17 cellular contexts compared by ENCODE assay signal in genomic region chr11:12102588-12103410, GRCh38. TPM values are rescaled to one million over a fixed set of nuclear protein-coding genes. Genes with fewer than 3 reads are reported as not detected.
DNase-seq lines count a peak whose midpoint lies in the region; ATAC-seq and TF ChIP-seq lines count a peak whose summit lies in the region.
"Had no signal": no experiment of that assay in that cellular context is flagged by ENCODE, and none has a peak within 500 bp of the region (broad histone marks: within the 10 kb centered on the region; RNA-seq: fewer than 3 reads in every experiment).

No MANE protein-coding gene starts in this region.

- DNase-seq in H9 (no peak), M059J (ENCODE audit: low read depth) (peak; percentile 54), cardiac fibroblast (ENCODE audit: low read depth in 2 of 2) (no peak), left lung (no peak), NCI-H446 (lab: John Stamatoyannopoulos, UW) (no peak), mucosa of descending colon (no peak), NCI-H128 (lab: John Stamatoyannopoulos, UW; ENCODE audit: unreplicated experiment) (no peak)
- DNase-seq: activated CD4-positive, alpha-beta T cell treated with anti-CD3 and anti-CD28 coated beads for 48 hours; activated T-cell treated with anti-CD3 and anti-CD28 coated beads for 4 hours; CD8-positive, alpha-beta memory T cell; lower lobe of right lung; RPMI8226; sigmoid colon; stimulated activated naive CD4-positive, alpha-beta T cell; T-helper 2 cell had no signal

- H3K56ac ChIP-seq in H9 (ENCODE audit: insufficient read length, low read depth, low read length) = no peak overlapping the region

- peak overlapping the region in 1 of 3 experiments; percentile 75; a peak in 2 of 7 replicates for H3K27ac Mint-ChIP-seq in H9
- H3K27ac Mint-ChIP-seq: activated naive CD4-positive, alpha-beta T cell treated with anti-CD3 and anti-CD28 coated beads, Interleukin-2, amount 50 U/mL, for 72 hours had no signal

- no peak overlapping the region for H2BK15ac ChIP-seq in H9 (ENCODE audit: low read depth, low read length)

- H3K4me3 ChIP-seq in cardiac fibroblast (replicated peaks in 1 of 2; ENCODE audit: low read depth in 2 of 2, low read length in 2 of 2) (no peak overlapping the region), left lung (no peak overlapping the region), mucosa of descending colon (no peak overlapping the region)
- H3K4me3 ChIP-seq: lower lobe of right lung, sigmoid colon had no signal

- no peak overlapping the region for H2BK12ac ChIP-seq in H9 (ENCODE audit: insufficient read length, low read depth, low read length)

- peaks cover 43% of the 10 kb centered on the region for H3K27me3 Mint-ChIP-seq in H9 (ENCODE audit: low read depth)

- H3K27ac ChIP-seq in H9 (ENCODE audit: insufficient read length, low read depth, low read length) = no peak overlapping the region
- no peak overlapping the region for H3K27ac ChIP-seq in left lung
- H3K27ac ChIP-seq: lower lobe of right lung, sigmoid colon had no signal

- H4K91ac ChIP-seq in H9 (ENCODE audit: insufficient read length, low read depth, low read length) = no peak overlapping the region

- H2AFZ ChIP-seq in H9 (ENCODE audit: low read length) = no peak overlapping the region

- no peaks in the 10 kb centered on the region for H3K23me2 ChIP-seq in H9 (ENCODE audit: insufficient read length, low read depth, low read length, poor library complexity, severe bottlenecking)

- no peak overlapping the region for H3K9ac ChIP-seq in H9 (ENCODE audit: extremely low read depth, insufficient read length, low read length)

- H3K79me1 ChIP-seq in H9 (ENCODE audit: insufficient read depth, low read depth, low read length, poor library complexity, severe bottlenecking) = no peaks in the 10 kb centered on the region

- H3K4me3 Mint-ChIP-seq in H9 = no peak overlapping the region
- H3K4me3 Mint-ChIP-seq: neural crest cell had no signal

- no peak overlapping the region for H4K8ac ChIP-seq in H9 (replicated peaks; ENCODE audit: insufficient read length, low read depth, low read length)

- H3K9me3 ChIP-seq in H9 (ENCODE audit: control insufficient read depth, low read depth, low read length) (no peaks in the 10 kb centered on the region), left lung (no peaks in the 10 kb centered on the region), mucosa of descending colon (no peaks in the 10 kb centered on the region)
- H3K9me3 ChIP-seq: lower lobe of right lung, sigmoid colon had no signal

- H3K4me2 ChIP-seq in H9 (ENCODE audit: insufficient read depth, insufficient read length, low read length) = peak overlapping the region; percentile 18

- peak; percentile 30 for ATAC-seq in left lung
- ATAC-seq in mucosa of descending colon = no peak
- ATAC-seq: activated naive CD4-positive, alpha-beta T cell treated with anti-CD3 and anti-CD28 coated beads, Interleukin-2, amount 50 U/mL, for 72 hours had no signal

- H3T11ph ChIP-seq in H9 (ENCODE audit: low read length) = no peak overlapping the region

- H2BK5ac ChIP-seq in H9 (ENCODE audit: insufficient read length, low read length) = no peak overlapping the region

- peaks cover 31 to 39% of the 10 kb centered on the region in 2 experiments for H3K4me1 Mint-ChIP-seq in H9

- H3K9me3 Mint-ChIP-seq in H9 = no peaks in the 10 kb centered on the region; a peak in 1 of 5 replicates
- H3K9me3 Mint-ChIP-seq: CD8-positive, alpha-beta memory T cell; neural crest cell had no signal

- H3K14ac ChIP-seq in H9 (ENCODE audit: insufficient read depth, low read length) = no peak overlapping the region; the same call in 1 of the 2 replicates

- no peaks in the 10 kb centered on the region for H4K20me1 ChIP-seq in H9 (ENCODE audit: control insufficient read depth, insufficient read depth, insufficient read length)

- WGBS in H9 (ENCODE audit: extremely low coverage, insufficient read length, low lambda C conversion rate) = no CpG with 5 or more reads among the region's 5 CpGs

- H3K36me3 Mint-ChIP-seq in H9 (ENCODE audit: insufficient read depth in 1 of 3, low read depth in 3 of 3) = no peaks in the 10 kb centered on the region
- H3K36me3 Mint-ChIP-seq: CD8-positive, alpha-beta memory T cell had no signal

- H3K36me3 ChIP-seq in left lung = no peaks in the 10 kb centered on the region
- H3K36me3 ChIP-seq in mucosa of descending colon (ENCODE audit: low read depth) = no peaks in the 10 kb centered on the region
- H3K36me3 ChIP-seq: lower lobe of right lung, sigmoid colon had no signal

- no peak for TF ChIP-seq CTCF in H9 (conservative IDR thresholded peaks at IDR 0.05)
- peak; percentile 9 for TF ChIP-seq CTCF in cardiac fibroblast (IDR thresholded peaks at IDR 0.05; ENCODE audit: low read depth, low read length)
- TF ChIP-seq CTCF in left lung (IDR thresholded peaks at IDR 0.05) = no peak
- TF ChIP-seq CTCF in mucosa of descending colon (IDR thresholded peaks at IDR 0.05) = no peak

- no peaks in the 10 kb centered on the region for H3K27me3 ChIP-seq in H9 (ENCODE audit: insufficient read depth, low read length)
- H3K27me3 ChIP-seq in left lung = no peaks in the 10 kb centered on the region

- intact Hi-C loops in left lung (cut with DNase I) (no loop called here), mucosa of descending colon (cut with DNase I, micrococcal nuclease) (no loop called here)

- no peak overlapping the region for H2BK120ac ChIP-seq in H9 (ENCODE audit: low read depth, low read length, poor library complexity, severe bottlenecking)

- H2BK20ac ChIP-seq in H9 (ENCODE audit: low read depth, low read length, poor library complexity, severe bottlenecking) = no peak overlapping the region

- no peak overlapping the region for H3K4ac ChIP-seq in H9 (ENCODE audit: low read depth, low read length)

- H3K23ac ChIP-seq in H9 (ENCODE audit: insufficient read length, low read depth, low read length) = no peak overlapping the region

- no peaks in the 10 kb centered on the region for H3K79me2 ChIP-seq in H9 (ENCODE audit: insufficient read depth, low read length)

- peaks cover 9% of the 10 kb centered on the region; the same call in 1 of the 2 replicates for H3K4me1 ChIP-seq in H9 (ENCODE audit: insufficient read depth, low read length)
- peaks cover 3 to 34% of the 10 kb centered on the region in 2 donors for H3K4me1 ChIP-seq in left lung
- peaks cover 30% of the 10 kb centered on the region for H3K4me1 ChIP-seq in mucosa of descending colon (ENCODE audit: low read depth)

- H3K18ac ChIP-seq in H9 (ENCODE audit: insufficient read length, low read depth, low read length) = no peak overlapping the region

- H4K5ac ChIP-seq in H9 (ENCODE audit: insufficient read length, low read depth, low read length) = no peak overlapping the region

- no peak overlapping the region for H2AK5ac ChIP-seq in H9 (ENCODE audit: insufficient read length, low read length)

RNA-seq across cellular contexts. Expression of gene MICAL2, which starts 7.6 kb away (rescaled TPM):
- total RNA-seq in H9 (2021) = 4.7 and 6.0 TPM in 2 replicates
- total RNA-seq in M059J (2014; rRNA removed; shearing (Covaris generic)) = 120 and 173 TPM in 2 replicates
- 100 to 1,000 TPM; 242 to 293 TPM for total RNA-seq in left lung
- 100 to 1,000 TPM; 263 to 384 (median 312) TPM for total RNA-seq in mucosa of descending colon

Comparison
In these comparisons a context has a peak if more than half of its experiments do, and no peak if none do; other contexts are left out.
1. RNA of gene MICAL2, which starts 7.6 kb away (total RNA-seq): 263 to 384 TPM in mucosa of descending colon, 242 to 293 TPM in left lung and 120 to 173 TPM in M059J; 4.7 to 6.0 TPM in H9; every median in the first group is over 10 times any median in the second.